In genomic region chr10:101694674-101695403, GRCh38 we compare ENCODE assay signal across 8 cellular contexts. TPM values are rescaled to one million over a fixed set of nuclear protein-coding genes. Genes with fewer than 3 reads are reported as not detected.
DNase-seq lines count a peak whose midpoint lies in the region; ATAC-seq and TF ChIP-seq lines count a peak whose summit lies in the region.

TSS of gene FBXW4 (minus strand) at chr10:101695170. CDS start at chr10:101695105, 65 bp downstream.

- DNase-seq in CD14-positive monocyte (ENCODE audit: low spot score) (peak; percentile 61), SKM-1 (lab: John Stamatoyannopoulos, UW; ENCODE audit: unreplicated experiment) (peak; percentile 17), Right ventricle myocardium inferior (ENCODE audit: missing footprints) (peak; percentile 81), tibial artery (peak; percentile 33 to 72)
- peak; percentile 72 to 81 for DNase-seq in activated naive CD4-positive, alpha-beta T cell treated with anti-CD3 and anti-CD28 coated beads, Interleukin-2, amount 50 U/mL, for 72 hours (ENCODE audit: low spot score in 2 of 2)

- peaks cover 0 to 11% of the 10 kb centered on the region in 2 donors for H3K36me3 Mint-ChIP-seq in CD14-positive monocyte
- H3K36me3 Mint-ChIP-seq in activated naive CD4-positive, alpha-beta T cell treated with anti-CD3 and anti-CD28 coated beads, Interleukin-2, amount 50 U/mL, for 72 hours = peaks cover 0 to 6% of the 10 kb centered on the region in 2 donors

- H3K27ac ChIP-seq in parathyroid adenoma (peak within 1 kb of the TSS; percentile 97), tibial artery (peak within 1 kb of the TSS; percentile 97 to 99)

- H3K9me3 ChIP-seq in parathyroid adenoma (ENCODE audit: control insufficient read depth, low read length) (no peaks in the 10 kb centered on the region), tibial artery (no peaks in the 10 kb centered on the region)

- H2AFZ ChIP-seq in parathyroid adenoma = peak within 1 kb of the TSS; percentile 97

- H3K9ac ChIP-seq in parathyroid adenoma = peak within 1 kb of the TSS; percentile 94

- peak within 1 kb of the TSS; percentile 77 for H3K4me3 ChIP-seq in parathyroid adenoma (ENCODE audit: low read depth, low read length)
- peak within 1 kb of the TSS; percentile 73 to 88 for H3K4me3 ChIP-seq in tibial artery

- H3K4me1 Mint-ChIP-seq in CD14-positive monocyte = peaks cover 32% of the 10 kb centered on the region

- no peaks in the 10 kb centered on the region for H3K27me3 ChIP-seq in parathyroid adenoma (ENCODE audit: control insufficient read depth, insufficient read depth, low read length)
- H3K27me3 ChIP-seq in tibial artery = no peaks in the 10 kb centered on the region

- H3K4me1 ChIP-seq in parathyroid adenoma (peaks cover 19% of the 10 kb centered on the region), tibial artery (peaks cover 0 to 40% (median 17%) of the 10 kb centered on the region in 4 donors)

- H3K9me3 Mint-ChIP-seq in CD14-positive monocyte = peaks cover 0 to 2% (median 0%) of the 10 kb centered on the region in 7 donors
- no peaks in the 10 kb centered on the region for H3K9me3 Mint-ChIP-seq in activated naive CD4-positive, alpha-beta T cell treated with anti-CD3 and anti-CD28 coated beads, Interleukin-2, amount 50 U/mL, for 72 hours

- TF ChIP-seq CTCF in CD14-positive monocyte (IDR thresholded peaks at IDR 0.05) (no peak), parathyroid adenoma (IDR thresholded peaks at IDR 0.05) (no peak), tibial artery (IDR thresholded peaks at IDR 0.05) (no peak)

- peaks cover 12% of the 10 kb centered on the region for H3K79me2 ChIP-seq in parathyroid adenoma

- ATAC-seq in GM19328 (IDR thresholded peaks at IDR 0.05; ENCODE audit: unreplicated experiment) (peak; percentile 68), HG03460 (IDR thresholded peaks at IDR 0.05; ENCODE audit: unreplicated experiment) (peak; percentile 64), Right ventricle myocardium inferior (peak; percentile 79)
- ATAC-seq in activated naive CD4-positive, alpha-beta T cell treated with anti-CD3 and anti-CD28 coated beads, Interleukin-2, amount 50 U/mL, for 72 hours = peak; percentile 84

- H3K4me2 ChIP-seq in parathyroid adenoma (ENCODE audit: low read length) = peak within 1 kb of the TSS; percentile 93

- H3K27ac Mint-ChIP-seq in CD14-positive monocyte = peak within 1 kb of the TSS; percentile 86 to 96 (median 91)
- peak within 1 kb of the TSS; percentile 99 for H3K27ac Mint-ChIP-seq in activated naive CD4-positive, alpha-beta T cell treated with anti-CD3 and anti-CD28 coated beads, Interleukin-2, amount 50 U/mL, for 72 hours

- peak within 1 kb of the TSS; percentile 96 to 97 for H3K4me3 Mint-ChIP-seq in CD14-positive monocyte

- intact Hi-C loops in CD14-positive monocyte (cut with micrococcal nuclease) (no loop called here), Right ventricle myocardium inferior (cut with DNase I) (loop anchor here (10.0 kb wide), 1 partner anchor 90 kb away; no protein-coding TSS in a partner anchor), tibial artery (cut with DNase I; ENCODE audit: low total_unique reads) (no loop called here)

- H3K36me3 ChIP-seq in parathyroid adenoma (ENCODE audit: control insufficient read depth, insufficient read depth, low read length) (no peaks in the 10 kb centered on the region), tibial artery (peaks cover 0 to 1% (median 0%) of the 10 kb centered on the region in 3 donors)

- H3K27me3 Mint-ChIP-seq in CD14-positive monocyte (ENCODE audit: low read depth in 3 of 3) = no peaks in the 10 kb centered on the region

RNA-seq across cellular contexts. Expression of gene FBXW4, which starts in this region (rescaled TPM):
- polyA plus RNA-seq in CD14-positive monocyte = 1 to 10 TPM; 1.1 to 1.8 TPM
- 10 to 100 TPM; 35.7 to 40.3 TPM for total RNA-seq in activated naive CD4-positive, alpha-beta T cell treated with anti-CD3 and anti-CD28 coated beads, Interleukin-2, amount 50 U/mL, for 72 hours
- total RNA-seq in Right ventricle myocardium inferior = 93.2 TPM

Comparison
In these comparisons a context has a peak if more than half of its experiments do, and no peak if none do; other contexts are left out.
1. Peak in every context shown above with its lines: DNase-seq, ATAC-seq, H3K4me3 ChIP-seq and H3K27ac ChIP-seq.
2. DNase-seq: peak in every context shown above with its lines; median percentile 81 in Right ventricle myocardium inferior; 76 in activated naive CD4-positive, alpha-beta T cell treated with anti-CD3 and anti-CD28 coated beads, Interleukin-2, amount 50 U/mL, for 72 hours; 61 in CD14-positive monocyte; 52 in tibial artery; 17 in SKM-1.